ENCODE assay signal across 8 cellular contexts in genomic region chr14:101761032-101761880, GRCh38. TPM values are rescaled to one million over a fixed set of nuclear protein-coding genes. Genes with fewer than 3 reads are reported as not detected.
DNase-seq lines count a peak whose midpoint lies in the region; ATAC-seq and TF ChIP-seq lines count a peak whose summit lies in the region.

TSS of gene PPP2R5C (plus strand) at chr14:101761709. CDS start at chr14:101761894, 185 bp downstream.

- peak within 1 kb of the TSS; percentile 87 to 99 (median 98) for H3K27ac ChIP-seq in esophagus squamous epithelium

- H3K4me3 Mint-ChIP-seq in naive B cell = peak within 1 kb of the TSS; percentile 88 to 99 (median 96)

- H3K36me3 Mint-ChIP-seq in naive B cell = peaks cover 0 to 2% of the 10 kb centered on the region in 2 donors

- no peaks in the 10 kb centered on the region for H3K9me3 Mint-ChIP-seq in naive B cell

- TF ChIP-seq CTCF in esophagus squamous epithelium (IDR thresholded peaks at IDR 0.05) = no peak

- H3K4me3 ChIP-seq in Jurkat, Clone E6-1 (ENCODE audit: low read length) = peak within 1 kb of the TSS; percentile 90
- peak within 1 kb of the TSS; percentile 90 to 98 (median 94) for H3K4me3 ChIP-seq in esophagus squamous epithelium

- ATAC-seq in GM21619 (IDR thresholded peaks at IDR 0.05; ENCODE audit: unreplicated experiment) (peak; percentile 64), naive B cell (ENCODE audit: low read depth in 2 of 2) (peak; percentile 70 to 71)

- WGBS in esophagus squamous epithelium, 2 donors = 1% methylated on average over 15 to 20 of the region's 110 CpGs

- peak; percentile 42 for DNase-seq in DMS 273 treated with DMSO at 0.1 percent for 48 hours (lab: John Stamatoyannopoulos, UW)
- peak; percentile 69 for DNase-seq in Jurkat, Clone E6-1 (ENCODE audit: low read depth, low spot score)
- DNase-seq in RPMI7951 (ENCODE audit: low read depth) = peak; percentile 82
- DNase-seq in activated T-helper 1 cell treated with Interleukin-2 at 50 U/mL for 16 hours (ENCODE audit: low read depth) = peak; percentile 77
- DNase-seq in esophagus squamous epithelium (lab: John Stamatoyannopoulos, UW) = peak; percentile 68
- peak; percentile 91 for DNase-seq in naive B cell
- DNase-seq in stimulated activated CD8-positive, alpha-beta memory T cell treated with anti-CD3 and anti-CD28 coated beads, Interleukin-7, amount 100 ng/mL, for 48 hours (ENCODE audit: extremely low read depth in 1 of 2, low read depth in 1 of 2) = peak; percentile 66 to 83

- peaks cover 10 to 29% (median 21%) of the 10 kb centered on the region in 3 donors for H3K4me1 Mint-ChIP-seq in naive B cell

- no peaks in the 10 kb centered on the region for H3K9me3 ChIP-seq in esophagus squamous epithelium

- peaks cover 0 to 17% (median 0%) of the 10 kb centered on the region in 3 donors for H3K36me3 ChIP-seq in esophagus squamous epithelium

- peaks cover 0 to 1% (median 0%) of the 10 kb centered on the region in 3 donors for H3K27me3 Mint-ChIP-seq in naive B cell

- H3K27me3 ChIP-seq in esophagus squamous epithelium = no peaks in the 10 kb centered on the region

- peak within 1 kb of the TSS; percentile 87 to 99 (median 94) for H3K27ac Mint-ChIP-seq in naive B cell

- intact Hi-C loops in esophagus squamous epithelium (cut with DNase I) = no loop called here

- H3K4me1 ChIP-seq in esophagus squamous epithelium = peaks cover 8 to 51% (median 17%) of the 10 kb centered on the region in 3 donors

- TF ChIP-seq POLR2A in esophagus squamous epithelium (IDR thresholded peaks at IDR 0.05) = peak in 2 of 4 donors; percentile 56 to 84

RNA-seq across cellular contexts. Expression of gene PPP2R5C, which starts in this region (rescaled TPM):
- polyA plus RNA-seq in Jurkat, Clone E6-1 (2012; ENCODE audit: insufficient read depth, insufficient read length) = 156 TPM
- total RNA-seq in RPMI7951 (2014; rRNA removed; shearing (Covaris generic)) = 97.2 and 113 TPM in 2 replicates
- 10 to 100 TPM; 66.3 to 92.3 (median 83.4) TPM for total RNA-seq in esophagus squamous epithelium
- 100 to 1,000 TPM in 1 of 6 donors, 10 to 100 TPM in 5; 64.5 to 117 (median 92.9) TPM for polyA plus RNA-seq in naive B cell (ENCODE audit: low read depth in 6 of 6)

Comparison
In these comparisons a context has a peak if more than half of its experiments do, and no peak if none do; other contexts are left out.
1. Peak in every context shown above with its lines: DNase-seq, ATAC-seq, H3K4me3 ChIP-seq and H3K27ac ChIP-seq.